In the genomic region with DNA sequence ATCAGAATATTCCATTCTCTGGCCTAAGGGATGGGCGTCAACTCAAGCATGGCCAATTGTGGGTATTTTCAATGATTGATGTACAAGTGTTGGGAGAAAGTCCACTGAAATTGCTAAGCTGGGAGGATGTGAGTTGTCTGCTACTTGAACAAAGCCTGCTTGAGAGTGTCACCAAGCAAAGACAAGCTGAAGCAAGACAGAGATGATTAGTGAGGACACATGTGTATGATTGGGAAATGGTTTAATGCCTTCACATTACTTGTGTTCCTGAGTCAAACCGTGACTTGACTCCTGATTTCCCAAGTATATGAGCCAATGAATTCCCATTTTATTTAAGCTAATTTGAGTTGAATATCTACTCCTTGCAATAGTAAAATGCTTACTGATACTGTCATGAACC, we compare ENCODE assay signal across 1 cellular context.
TF ChIP-seq lines count a peak whose summit lies in the region.

No MANE protein-coding gene starts in this region.

TF ChIP-seq in IMR-90, 13 proteins besides CTCF, POLR2A, EP300 and RAD21:
- TF ChIP-seq MXI1 (IDR thresholded peaks at IDR 0.05; ENCODE audit: borderline replicate concordance, low read depth, low read length) (no peak), USF2 (IDR thresholded peaks at IDR 0.05; ENCODE audit: low read depth, low read length) (no peak), RFX5 (IDR thresholded peaks at IDR 0.05; ENCODE audit: low read depth, low read length) (no peak), NFE2L2 (IDR thresholded peaks at IDR 0.05; ENCODE audit: low read depth, low read length) (no peak), MAFK (IDR thresholded peaks at IDR 0.05; ENCODE audit: low read depth, low read length) (no peak), CHD1 (IDR thresholded peaks at IDR 0.05; ENCODE audit: low read depth, low read length) (no peak), RCOR1 (IDR thresholded peaks at IDR 0.05; ENCODE audit: insufficient replicate concordance, low read length) (no peak), FOS (IDR thresholded peaks at IDR 0.05; ENCODE audit: low read depth, low read length) (no peak)
- TF ChIP-seq, protein P1, sequence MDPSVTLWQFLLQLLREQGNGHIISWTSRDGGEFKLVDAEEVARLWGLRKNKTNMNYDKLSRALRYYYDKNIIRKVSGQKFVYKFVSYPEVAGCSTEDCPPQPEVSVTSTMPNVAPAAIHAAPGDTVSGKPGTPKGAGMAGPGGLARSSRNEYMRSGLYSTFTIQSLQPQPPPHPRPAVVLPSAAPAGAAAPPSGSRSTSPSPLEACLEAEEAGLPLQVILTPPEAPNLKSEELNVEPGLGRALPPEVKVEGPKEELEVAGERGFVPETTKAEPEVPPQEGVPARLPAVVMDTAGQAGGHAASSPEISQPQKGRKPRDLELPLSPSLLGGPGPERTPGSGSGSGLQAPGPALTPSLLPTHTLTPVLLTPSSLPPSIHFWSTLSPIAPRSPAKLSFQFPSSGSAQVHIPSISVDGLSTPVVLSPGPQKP (IDR thresholded peaks at IDR 0.05; ENCODE audit: borderline replicate concordance, low read depth, low read length) = no peak
